Comparison of ENCODE assay signal across 14 cellular contexts in the genomic region with DNA sequence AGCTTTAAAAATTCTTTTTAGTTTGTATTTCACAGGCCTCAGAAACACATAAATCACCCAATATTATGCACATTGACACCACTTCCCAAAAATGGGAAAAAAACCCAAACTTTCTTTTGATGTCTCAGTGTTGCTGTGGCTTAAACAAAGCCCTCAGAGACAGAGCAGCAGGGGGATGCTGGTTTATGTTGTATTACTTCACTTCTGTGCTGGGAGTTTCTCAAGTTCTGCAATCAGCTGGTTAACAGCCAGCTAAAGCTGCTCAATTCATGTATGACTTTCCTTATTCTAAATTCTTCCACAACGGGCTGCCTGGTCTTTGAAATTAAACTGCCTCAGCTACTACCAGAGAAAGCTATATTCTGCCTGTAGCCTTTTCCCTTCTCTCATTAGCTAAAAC. TPM values are rescaled to one million over a fixed set of nuclear protein-coding genes. Genes with fewer than 3 reads are reported as not detected.
DNase-seq lines count a peak whose midpoint lies in the region; ATAC-seq and TF ChIP-seq lines count a peak whose summit lies in the region.
"Had no signal": no experiment of that assay in that cellular context is flagged by ENCODE, and none has a peak within 500 bp of the region (broad histone marks: within the 10 kb centered on the region; RNA-seq: fewer than 3 reads in every experiment).

No MANE protein-coding gene starts in this region.

- DNase-seq in AG04450 (ENCODE audit: low read depth, low spot score) (peak; percentile 36), astrocyte of the spinal cord (ENCODE audit: low read depth, low spot score) (peak; percentile 29), cardiac muscle cell (ENCODE audit: low read depth in 1 of 2, low spot score in 1 of 2) (peak in 1 of 2 donors; percentile 88), left lobe of liver (ENCODE audit: low spot score) (no peak), HK-2 (ENCODE audit: unreplicated experiment) (no peak), NCI-H1092 treated with DMSO at 0.1 percent for 48 hours (lab: John Stamatoyannopoulos, UW) (no peak)
- DNase-seq: activated naive CD4-positive, alpha-beta T cell treated with anti-CD3 and anti-CD28 coated beads, Interleukin-2, amount 10 ng/mL, durations not matched to agents 7 days and 5 days; kidney; natural killer cell; NCI-H2081; NCI-H748 treated with DMSO at 0.1 percent for 48 hours; trophoblast cell had no signal

- in situ Hi-C loops in astrocyte of the spinal cord (cut with HindIII; ENCODE audit: low sequenced_read_pairs), result no loop called here

- H3K36me3 ChIP-seq in cardiac muscle cell, result peaks cover 3% of the 10 kb centered on the region
- no peaks in the 10 kb centered on the region for H3K36me3 ChIP-seq in rectal smooth muscle tissue (ENCODE audit: control insufficient read depth, insufficient read depth, low read length)

- CTCF ChIA-PET in AG04450 (lab: Charles Lee), result interaction anchor here (1.2 kb wide), 3 partner anchors 10 to 191 kb away, joined by 3 to 5 read pairs (median 3); no protein-coding TSS in a partner anchor

- TF ChIP-seq CTCF in AG04450 (IDR thresholded peaks at IDR 0.05; ENCODE audit: low read depth, low read length) (no peak), astrocyte of the spinal cord (IDR thresholded peaks at IDR 0.05; ENCODE audit: low read depth, low read length) (no peak), cardiac muscle cell (IDR thresholded peaks at IDR 0.05; ENCODE audit: low read depth, low read length) (no peak)

- POLR2A ChIA-PET in AG04450 (lab: Yijun Ruan, JAX), result no interaction called here

- no peaks in the 10 kb centered on the region for H3K9me3 ChIP-seq in AG04450 (ENCODE audit: control insufficient read depth, insufficient read depth, low read length)
- H3K9me3 ChIP-seq in cardiac muscle cell (ENCODE audit: low read depth), result no peaks in the 10 kb centered on the region

- ATAC-seq in left lobe of liver, result no peak
- no peak for ATAC-seq in GM18907 (IDR thresholded peaks at IDR 0.05; ENCODE audit: unreplicated experiment)
- ATAC-seq: natural killer cell had no signal

- no peak overlapping the region for H3K27ac ChIP-seq in AG04450 (ENCODE audit: low read depth, low read length)
- H3K27ac ChIP-seq in cardiac muscle cell, result peak overlapping the region; percentile 98
- peak overlapping the region; percentile 75 for H3K27ac ChIP-seq in rectal smooth muscle tissue (ENCODE audit: low read depth, low read length)

- H3K27me3 ChIP-seq in AG04450 (ENCODE audit: control insufficient read depth, insufficient read depth, low read length) (no peaks in the 10 kb centered on the region), cardiac muscle cell (no peaks in the 10 kb centered on the region), rectal smooth muscle tissue (ENCODE audit: control insufficient read depth, insufficient read depth, low read length) (no peaks in the 10 kb centered on the region)

- H3K4me3 ChIP-seq in AG04450 (ENCODE audit: low read depth, low read length), result no peak overlapping the region
- no peak overlapping the region for H3K4me3 ChIP-seq in astrocyte of the spinal cord (ENCODE audit: low read depth, low read length)
- H3K4me3 ChIP-seq in cardiac muscle cell, result peak overlapping the region; percentile 64
- H3K4me3 ChIP-seq in rectal smooth muscle tissue (ENCODE audit: low read length), result no peak overlapping the region

- no peak overlapping the region for H3K9ac ChIP-seq in rectal smooth muscle tissue (ENCODE audit: low read length)

- H3K4me1 ChIP-seq in cardiac muscle cell (ENCODE audit: low read depth) (peaks cover 49% of the 10 kb centered on the region), rectal smooth muscle tissue (ENCODE audit: control insufficient read depth, insufficient read depth, low read length) (peaks cover 15% of the 10 kb centered on the region)

RNA-seq across cellular contexts. Expression of gene FILIP1, which starts 5.6 kb away (rescaled TPM):
- polyA plus RNA-seq in AG04450 (2011; rRNA removed) (0.10 and 0.12 TPM in 2 replicates), cardiac muscle cell (64.8 and 84.7 TPM in 2 replicates)
- polyA minus RNA-seq in AG04450 (2011; rRNA and poly(A)+ RNA removed), result 0.05 and 0.09 TPM in 2 replicates
- total RNA-seq in cardiac muscle cell (56.8 and 107 TPM in 2 replicates), left lobe of liver (1.1 TPM)
- total RNA-seq: natural killer cell had no signal

Comparison
In these comparisons a context has a peak if more than half of its experiments do, and no peak if none do; other contexts are left out.
1. DNase-seq: peak in AG04450 (single experiment) and astrocyte of the spinal cord (single experiment); none in left lobe of liver (single experiment), HK-2 (single experiment) and NCI-H1092 treated with DMSO at 0.1 percent for 48 hours (single experiment).
2. RNA of gene FILIP1, which starts 5.6 kb away (total RNA-seq): 56.8 to 107 TPM in cardiac muscle cell; 1.1 TPM in left lobe of liver (single experiment); every median in the first group is over 10 times any median in the second.